Comparison of ENCODE assay signal across 34 cellular contexts in the genomic region with DNA sequence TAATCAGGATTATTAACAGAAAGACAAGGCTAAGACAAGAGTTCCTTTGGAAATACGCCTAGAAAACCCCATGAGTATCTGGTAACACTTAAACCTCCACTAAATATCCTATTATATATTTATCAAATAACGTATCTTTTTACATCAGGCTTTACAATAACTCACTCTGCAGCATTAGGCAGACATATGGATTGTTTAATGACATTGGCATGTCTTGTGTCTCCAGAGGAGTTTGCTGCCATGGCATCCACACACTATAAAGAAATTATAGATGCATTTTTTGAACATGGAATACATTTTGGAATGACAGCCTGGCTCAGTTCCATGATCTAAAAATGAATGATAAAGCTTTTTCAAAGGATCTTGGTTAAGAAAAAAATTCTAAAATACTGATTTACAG.
"Had no signal": no experiment of that assay in that cellular context is flagged by ENCODE, and none has a peak within 500 bp of the region (broad histone marks: within the 10 kb centered on the region; RNA-seq: fewer than 3 reads in every experiment).

No MANE protein-coding gene starts in this region.

- H3K27me3 ChIP-seq: ascending aorta, brain microvascular endothelial cell, breast epithelium had no signal

- H3K27ac ChIP-seq: ascending aorta, brain microvascular endothelial cell, breast epithelium, VCaP had no signal

- ATAC-seq: activated CD8-positive, alpha-beta T cell treated with anti-CD3 and anti-CD28 coated beads for 36 hours; activated naive CD8-positive, alpha-beta T cell treated with anti-CD3 and anti-CD28 coated beads, Interleukin-2, amount 50 U/mL, for 24 hours; activated T-cell treated with anti-CD3 and anti-CD28 coated beads, Interleukin-2, amount 50 U/mL, for 4 hours; activated T-cell treated with anti-CD3 and anti-CD28 coated beads, Interleukin-2, amount 50 U/mL, for 72 hours; T-cell had no signal

- H3K27me3 Mint-ChIP-seq: activated naive CD4-positive, alpha-beta T cell treated with anti-CD3 and anti-CD28 coated beads, Interleukin-2, amount 10 ng/mL, durations not matched to agents 7 days and 5 days; activated naive CD8-positive, alpha-beta T cell treated with anti-CD3 and anti-CD28 coated beads, Interleukin-2, amount 10 ng/mL, durations not matched to agents 7 days and 5 days had no signal

- H3K4me1 Mint-ChIP-seq: activated B cell treated with CpG ODN at 0.5 μM for 24 hours; activated CD4-positive, alpha-beta T cell treated with anti-CD3 and anti-CD28 coated beads, Interleukin-2, amount 10 ng/mL, durations not matched to agents 24 days and 14 days; activated naive CD4-positive, alpha-beta T cell treated with anti-CD3 and anti-CD28 coated beads, Interleukin-2, amount 10 ng/mL, durations not matched to agents 7 days and 5 days; activated naive CD4-positive, alpha-beta T cell treated with anti-CD3 and anti-CD28 coated beads, Interleukin-2, amount 50 U/mL, for 24 hours; activated naive CD8-positive, alpha-beta T cell treated with anti-CD3 and anti-CD28 coated beads, Interleukin-2, amount 10 ng/mL, durations not matched to agents 7 days and 5 days; activated naive CD8-positive, alpha-beta T cell treated with anti-CD3 and anti-CD28 coated beads, Interleukin-2, amount 50 U/mL, for 24 hours; T-cell had no signal

- H3K4me3 ChIP-seq: ascending aorta, breast epithelium had no signal

- H3K27ac Mint-ChIP-seq: activated B cell treated with CpG ODN at 0.5 μM for 24 hours; activated CD4-positive, alpha-beta memory T cell treated with anti-CD3 and anti-CD28 coated beads for 36 hours; activated CD4-positive, alpha-beta T cell treated with anti-CD3 and anti-CD28 coated beads, Interleukin-2, amount 10 ng/mL, durations not matched to agents 24 days and 14 days; activated CD8-positive, alpha-beta T cell treated with anti-CD3 and anti-CD28 coated beads for 36 hours; activated naive CD4-positive, alpha-beta T cell treated with anti-CD3 and anti-CD28 coated beads, Interleukin-2, amount 10 ng/mL, durations not matched to agents 7 days and 5 days; activated naive CD4-positive, alpha-beta T cell treated with anti-CD3 and anti-CD28 coated beads, Interleukin-2, amount 50 U/mL, for 24 hours; activated naive CD8-positive, alpha-beta T cell; activated naive CD8-positive, alpha-beta T cell treated with anti-CD3 and anti-CD28 coated beads, Interleukin-2, amount 10 ng/mL, durations not matched to agents 7 days and 5 days; activated naive CD8-positive, alpha-beta T cell treated with anti-CD3 and anti-CD28 coated beads, Interleukin-2, amount 50 U/mL, for 24 hours; activated T-cell treated with anti-CD3 and anti-CD28 coated beads, Interleukin-2, amount 50 U/mL, for 72 hours; activated T-helper 1 cell treated with anti-CD3 and anti-CD28 coated beads, Interleukin-12 subunit alpha, Interleukin-12 subunit beta, Interleukin-2, Interleukin-4 antibody, amounts not matched to agents 30 ng/mL and 10 ng/mL and 1 ng/mL, durations not matched to agents 14 hours and 24 hours and 36 hours; activated T-helper 2 cell treated with anti-CD3 and anti-CD28 coated beads, Interferon-gamma antibody, Interleukin-2, Interleukin-4, amounts not matched to agents 10 μg/mL and 5 μg/mL and 100 μg/mL, durations not matched to agents 14 hours and 24 hours and 36 hours; T-cell; T-helper 2 cell treated with Interferon-gamma antibody and Interleukin-4, amounts not matched to agents 5 μg/mL and 100 μg/mL, for 36 hours had no signal

- DNase-seq: activated B cell treated with CpG ODN at 0.5 μM for 24 hours; activated CD4-positive, alpha-beta memory T cell treated with anti-CD3 and anti-CD28 coated beads for 36 hours; activated CD4-positive, alpha-beta T cell treated with anti-CD3 and anti-CD28 coated beads for 4 hours; activated CD4-positive, alpha-beta T cell treated with anti-CD3 and anti-CD28 coated beads, Interleukin-2, amount 10 ng/mL, durations not matched to agents 24 days and 14 days; activated CD4-positive, alpha-beta T cell treated with anti-CD3 and anti-CD28 coated beads, Interleukin-2, amount 50 U/mL, for 1 hour; activated CD4-positive, alpha-beta T cell treated with anti-CD3 and anti-CD28 coated beads, Interleukin-2, amount 50 U/mL, for 4 hours; activated CD4-positive, CD25-positive, alpha-beta regulatory T cell treated with anti-CD3 and anti-CD28 coated beads, Interleukin-2, amount 50 U/mL, for 72 hours; activated CD8-positive, alpha-beta memory T cell treated with anti-CD3 and anti-CD28 coated beads, Interleukin-2, amount 50 U/mL, for 4 hours; activated CD8-positive, alpha-beta T cell treated with anti-CD3 and anti-CD28 coated beads for 36 hours; activated effector memory CD4-positive, alpha-beta T cell treated with Interleukin-2 at 50 U/mL for 16 hours; activated gamma-delta T cell; activated naive CD4-positive, alpha-beta T cell treated with anti-CD3 and anti-CD28 coated beads, Interleukin-2, amount 10 ng/mL, durations not matched to agents 7 days and 5 days; activated naive CD4-positive, alpha-beta T cell treated with Interleukin-2 at 50 U/mL for 16 hours; activated naive CD8-positive, alpha-beta T cell treated with anti-CD3 and anti-CD28 coated beads, Interleukin-2, amount 10 ng/mL, durations not matched to agents 7 days and 5 days; activated naive CD8-positive, alpha-beta T cell treated with anti-CD3 and anti-CD28 coated beads, Interleukin-2, amount 50 U/mL, for 24 hours; activated T-cell treated with anti-CD3 and anti-CD28 coated beads for 4 hours; activated T-cell treated with anti-CD3 and anti-CD28 coated beads, Interleukin-2, amount 50 U/mL, for 1 hour; activated T-cell treated with anti-CD3 and anti-CD28 coated beads, Interleukin-2, amount 50 U/mL, for 4 hours; activated T-cell treated with anti-CD3 and anti-CD28 coated beads, Interleukin-2, amount 50 U/mL, for 72 hours; amygdala; anterior cingulate cortex; brain microvascular endothelial cell; central memory CD4-positive, alpha-beta T cell; T-cell; T-helper 2 cell; T-helper 9 cell had no signal

- H3K4me1 ChIP-seq: ascending aorta, breast epithelium had no signal

- H3K36me3 ChIP-seq: ascending aorta, brain microvascular endothelial cell, breast epithelium had no signal

- H3K36me3 Mint-ChIP-seq: activated CD4-positive, alpha-beta memory T cell treated with anti-CD3 and anti-CD28 coated beads for 36 hours; activated naive CD4-positive, alpha-beta T cell treated with anti-CD3 and anti-CD28 coated beads, Interleukin-2, amount 10 ng/mL, durations not matched to agents 7 days and 5 days; activated naive CD4-positive, alpha-beta T cell treated with anti-CD3 and anti-CD28 coated beads, Interleukin-2, amount 50 U/mL, for 24 hours; activated naive CD8-positive, alpha-beta T cell; activated naive CD8-positive, alpha-beta T cell treated with anti-CD3 and anti-CD28 coated beads, Interleukin-2, amount 10 ng/mL, durations not matched to agents 7 days and 5 days; T-cell had no signal

- H3K9me3 Mint-ChIP-seq: activated B cell treated with CpG ODN at 0.5 μM for 24 hours; activated CD4-positive, alpha-beta memory T cell treated with anti-CD3 and anti-CD28 coated beads for 36 hours; activated CD4-positive, alpha-beta T cell treated with anti-CD3 and anti-CD28 coated beads, Interleukin-2, amount 10 ng/mL, durations not matched to agents 24 days and 14 days; activated CD8-positive, alpha-beta T cell treated with anti-CD3 and anti-CD28 coated beads for 36 hours; activated naive CD4-positive, alpha-beta T cell treated with anti-CD3 and anti-CD28 coated beads, Interleukin-2, amount 10 ng/mL, durations not matched to agents 7 days and 5 days; activated naive CD4-positive, alpha-beta T cell treated with anti-CD3 and anti-CD28 coated beads, Interleukin-2, amount 50 U/mL, for 24 hours; activated naive CD8-positive, alpha-beta T cell treated with anti-CD3 and anti-CD28 coated beads, Interleukin-2, amount 10 ng/mL, durations not matched to agents 7 days and 5 days; activated naive CD8-positive, alpha-beta T cell treated with anti-CD3 and anti-CD28 coated beads, Interleukin-2, amount 50 U/mL, for 24 hours; activated T-cell treated with anti-CD3 and anti-CD28 coated beads, Interleukin-2, amount 50 U/mL, for 4 hours; activated T-cell treated with anti-CD3 and anti-CD28 coated beads, Interleukin-2, amount 50 U/mL, for 72 hours; activated T-helper 1 cell treated with anti-CD3 and anti-CD28 coated beads, Interleukin-12 subunit alpha, Interleukin-12 subunit beta, Interleukin-2, Interleukin-4 antibody, amounts not matched to agents 30 ng/mL and 10 ng/mL and 1 ng/mL, durations not matched to agents 14 hours and 24 hours and 36 hours; activated T-helper 2 cell treated with anti-CD3 and anti-CD28 coated beads, Interferon-gamma antibody, Interleukin-2, Interleukin-4, amounts not matched to agents 10 μg/mL and 5 μg/mL and 100 μg/mL, durations not matched to agents 14 hours and 24 hours and 36 hours; T-cell; T-helper 2 cell treated with Interferon-gamma antibody and Interleukin-4, amounts not matched to agents 5 μg/mL and 100 μg/mL, for 36 hours had no signal

- H3K4me3 Mint-ChIP-seq: activated B cell treated with CpG ODN at 0.5 μM for 24 hours; activated CD4-positive, alpha-beta memory T cell treated with anti-CD3 and anti-CD28 coated beads for 36 hours; activated CD4-positive, alpha-beta T cell treated with anti-CD3 and anti-CD28 coated beads, Interleukin-2, amount 10 ng/mL, durations not matched to agents 24 days and 14 days; activated CD8-positive, alpha-beta T cell treated with anti-CD3 and anti-CD28 coated beads for 36 hours; activated naive CD4-positive, alpha-beta T cell treated with anti-CD3 and anti-CD28 coated beads, Interleukin-2, amount 10 ng/mL, durations not matched to agents 7 days and 5 days; activated naive CD4-positive, alpha-beta T cell treated with anti-CD3 and anti-CD28 coated beads, Interleukin-2, amount 50 U/mL, for 24 hours; activated naive CD8-positive, alpha-beta T cell; activated naive CD8-positive, alpha-beta T cell treated with anti-CD3 and anti-CD28 coated beads, Interleukin-2, amount 10 ng/mL, durations not matched to agents 7 days and 5 days; activated naive CD8-positive, alpha-beta T cell treated with anti-CD3 and anti-CD28 coated beads, Interleukin-2, amount 50 U/mL, for 24 hours; activated T-cell treated with anti-CD3 and anti-CD28 coated beads, Interleukin-2, amount 50 U/mL, for 4 hours; activated T-cell treated with anti-CD3 and anti-CD28 coated beads, Interleukin-2, amount 50 U/mL, for 72 hours; activated T-helper 1 cell treated with anti-CD3 and anti-CD28 coated beads, Interleukin-12 subunit alpha, Interleukin-12 subunit beta, Interleukin-2, Interleukin-4 antibody, amounts not matched to agents 30 ng/mL and 10 ng/mL and 1 ng/mL, durations not matched to agents 14 hours and 24 hours and 36 hours; T-cell; T-helper 2 cell treated with Interferon-gamma antibody and Interleukin-4, amounts not matched to agents 5 μg/mL and 100 μg/mL, for 36 hours had no signal

- H3K9me3 ChIP-seq: ascending aorta, breast epithelium had no signal
